ENCODE assay signal across 15 cellular contexts in genomic region chr6:72739368-72739779, GRCh38.
DNase-seq lines count a peak whose midpoint lies in the region; ATAC-seq, FAIRE-seq and TF ChIP-seq lines count a peak whose summit lies in the region.
"Had no signal": no experiment of that assay in that cellular context is flagged by ENCODE, and none has a peak within 500 bp of the region (broad histone marks: within the 10 kb centered on the region; RNA-seq: fewer than 3 reads in every experiment).

No MANE protein-coding gene starts in this region.

- H3K9me3 ChIP-seq in OCI-LY7 (ENCODE audit: low read length) = no peaks in the 10 kb centered on the region; the same call in 1 of the 2 replicates

- no TSS peak for BruUV-seq in OCI-LY7 (replicated peaks; lab: Mats Ljungman, UMichigan)

- H3K27me3 ChIP-seq in GM06990 (replicated peaks; ENCODE audit: control insufficient read depth, insufficient read depth, low read length) = no peaks in the 10 kb centered on the region
- H3K27me3 ChIP-seq: cardiac muscle cell, heart left ventricle had no signal

- DNase-seq in GM06990 (ENCODE audit: extremely low read depth, insufficient read length) = peak; percentile 52
- peak; percentile 28 for DNase-seq in OCI-LY7 (ENCODE audit: low spot score)
- no peak for DNase-seq in urothelium cell line (ENCODE audit: low spot score)
- no peak for DNase-seq in midbrain (lab: John Stamatoyannopoulos, UW)
- no peak for DNase-seq in NK-92 treated with Interleukin-12 subunit alpha and Interleukin-12 subunit beta, amount 100 ng/mL, for 24 hours (lab: John Stamatoyannopoulos, UW)
- no peak for DNase-seq in activated naive CD4-positive, alpha-beta T cell treated with anti-CD3 and anti-CD28 coated beads, Interleukin-2, amount 10 ng/mL, durations not matched to agents 7 days and 5 days
- DNase-seq: activated CD4-positive, alpha-beta T cell treated with anti-CD3 and anti-CD28 coated beads for 1 hour; CD8-positive, alpha-beta memory T cell; heart left ventricle; HFFc6; naive thymus-derived CD8-positive, alpha-beta T cell; NCI-H2171 treated with DMSO at 0.1 percent for 48 hours had no signal

- H3K9me2 ChIP-seq in OCI-LY7 (ENCODE audit: insufficient read depth, low read length) = no peaks in the 10 kb centered on the region

- intact Hi-C loops in OCI-LY7 (cut with micrococcal nuclease; ENCODE audit: unreplicated experiment) = no loop called here

- CTCF ChIA-PET in OCI-LY7 (lab: Charles Lee; ENCODE audit: unreplicated experiment) = no interaction called here
- CTCF ChIA-PET in activated naive CD4-positive, alpha-beta T cell treated with anti-CD3 and anti-CD28 coated beads, Interleukin-2, amount 10 ng/mL, durations not matched to agents 7 days and 5 days (lab: Charles Lee) = no interaction called here

- H4K20me1 ChIP-seq in OCI-LY7 (ENCODE audit: insufficient read depth, low read length) = peaks cover 27% of the 10 kb centered on the region; the same call in 1 of the 2 replicates

- no peak for FAIRE-seq in urothelium cell line (lab: Jason Lieb, UNC)

- H3K4me3 ChIP-seq in GM06990 (replicated peaks; ENCODE audit: low read depth, low read length) (0 out of 2 replicates have a peak overlapping the region, but pooled peaks have one; percentile 6), OCI-LY7 (ENCODE audit: low read depth, low read length, poor library complexity, severe bottlenecking) (no peak overlapping the region)
- H3K4me3 ChIP-seq: cardiac muscle cell, heart left ventricle had no signal

- H3K4me1 ChIP-seq in OCI-LY7 (ENCODE audit: insufficient read depth, low read length, poor library complexity, severe bottlenecking) = peaks cover 22% of the 10 kb centered on the region
- H3K4me1 ChIP-seq: heart left ventricle had no signal

- POLR2A ChIA-PET in OCI-LY7 (lab: Charles Lee) = interaction anchor here (0.9 kb wide), 1 partner anchor 16 kb away, joined by 3 read pairs; no protein-coding TSS in a partner anchor

- H3K4me2 ChIP-seq in OCI-LY7 (ENCODE audit: low read length) = peak overlapping the region; percentile 28

- no peak overlapping the region for H3K4me3 Mint-ChIP-seq in activated naive CD4-positive, alpha-beta T cell treated with anti-CD3 and anti-CD28 coated beads, Interleukin-2, amount 10 ng/mL, durations not matched to agents 7 days and 5 days
- H3K4me3 Mint-ChIP-seq: CD8-positive, alpha-beta memory T cell; HFFc6 had no signal

- H3K36me3 ChIP-seq in GM06990 (ENCODE audit: control insufficient read depth, insufficient read depth, low read length) (no peaks in the 10 kb centered on the region), OCI-LY7 (ENCODE audit: insufficient read depth, low read length) (peaks cover 4% of the 10 kb centered on the region)
- H3K36me3 ChIP-seq: cardiac muscle cell, heart left ventricle had no signal

- no peak overlapping the region for H3K27ac Mint-ChIP-seq in activated naive CD4-positive, alpha-beta T cell treated with anti-CD3 and anti-CD28 coated beads, Interleukin-2, amount 10 ng/mL, durations not matched to agents 7 days and 5 days

- TF ChIP-seq CTCF in GM06990 (IDR thresholded peaks at IDR 0.05; ENCODE audit: insufficient read depth, low read length, poor library complexity, severe bottlenecking) (no peak), OCI-LY7 (conservative IDR thresholded peaks at IDR 0.05; ENCODE audit: low read length) (no peak)

- no peaks in the 10 kb centered on the region for H3K36me3 Mint-ChIP-seq in activated naive CD4-positive, alpha-beta T cell treated with anti-CD3 and anti-CD28 coated beads, Interleukin-2, amount 10 ng/mL, durations not matched to agents 7 days and 5 days

- no peak overlapping the region for H3K27ac ChIP-seq in OCI-LY7 (ENCODE audit: low read depth, low read length, poor library complexity, severe bottlenecking)
- H3K27ac ChIP-seq: cardiac muscle cell, heart left ventricle had no signal

- no peak overlapping the region for H2AFZ ChIP-seq in OCI-LY7 (ENCODE audit: low read length)

- H3K27me3 Mint-ChIP-seq in activated naive CD4-positive, alpha-beta T cell treated with anti-CD3 and anti-CD28 coated beads, Interleukin-2, amount 10 ng/mL, durations not matched to agents 7 days and 5 days = no peaks in the 10 kb centered on the region
- H3K27me3 Mint-ChIP-seq: naive thymus-derived CD8-positive, alpha-beta T cell had no signal

- peaks cover 29% of the 10 kb centered on the region for H3K4me1 Mint-ChIP-seq in activated naive CD4-positive, alpha-beta T cell treated with anti-CD3 and anti-CD28 coated beads, Interleukin-2, amount 10 ng/mL, durations not matched to agents 7 days and 5 days

- peaks cover 2% of the 10 kb centered on the region for H3K9me3 Mint-ChIP-seq in activated naive CD4-positive, alpha-beta T cell treated with anti-CD3 and anti-CD28 coated beads, Interleukin-2, amount 10 ng/mL, durations not matched to agents 7 days and 5 days
- H3K9me3 Mint-ChIP-seq: CD8-positive, alpha-beta memory T cell; HFFc6 had no signal

- ATAC-seq in GM19395 (IDR thresholded peaks at IDR 0.05; ENCODE audit: unreplicated experiment) (peak; percentile 72), HG02981 (IDR thresholded peaks at IDR 0.05; ENCODE audit: unreplicated experiment) (peak; percentile 58)
- ATAC-seq: heart left ventricle had no signal

- H3K79me2 ChIP-seq in OCI-LY7 (ENCODE audit: insufficient read depth, low read depth, low read length) = peaks cover 28% of the 10 kb centered on the region; the same call in 1 of the 2 replicates

Comparison
In these comparisons a context has a peak if more than half of its experiments do, and no peak if none do; other contexts are left out.
1. DNase-seq: peak in GM06990 (single experiment) and OCI-LY7 (single experiment); none in urothelium cell line (single experiment), midbrain (single experiment), NK-92 treated with Interleukin-12 subunit alpha and Interleukin-12 subunit beta, amount 100 ng/mL, for 24 hours (single experiment) and activated naive CD4-positive, alpha-beta T cell treated with anti-CD3 and anti-CD28 coated beads, Interleukin-2, amount 10 ng/mL, durations not matched to agents 7 days and 5 days (single experiment).